In the genomic region with DNA sequence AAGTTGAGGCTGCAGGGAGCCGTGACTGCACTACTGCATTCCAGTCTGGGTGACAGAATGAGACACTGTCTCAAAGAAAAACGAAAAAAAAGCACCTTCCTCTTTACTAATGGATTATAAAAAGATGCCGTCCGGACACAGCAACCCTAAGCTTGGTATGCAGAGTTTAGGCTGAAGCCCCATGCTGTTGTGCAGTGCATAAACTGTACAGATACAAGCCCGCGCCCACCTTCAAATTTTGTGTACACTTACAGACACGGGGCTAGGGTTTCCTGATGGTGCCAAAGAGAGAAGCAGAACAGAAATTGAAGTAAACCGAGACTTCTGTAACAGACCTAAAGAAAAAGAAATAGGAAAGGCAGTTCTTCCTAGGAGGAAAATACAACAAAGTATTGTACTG, we compare ENCODE assay signal across 1 cellular context.
TF ChIP-seq lines count a peak whose summit lies in the region.

No MANE protein-coding gene starts in this region.

TF ChIP-seq in GM23338, 12 proteins besides CTCF, POLR2A, EP300 and RAD21 (continued from another document):
- TF ChIP-seq ZNF462 (CRISPR knock-in tag; IDR thresholded peaks at IDR 0.05): no peak
- no peak for TF ChIP-seq REST (IDR thresholded peaks at IDR 0.05; ENCODE audit: unreplicated experiment)
- TF ChIP-seq NANOG (IDR thresholded peaks at IDR 0.05; ENCODE audit: borderline replicate concordance): no peak
